ENCODE assay signal across 8 cellular contexts in the genomic region with DNA sequence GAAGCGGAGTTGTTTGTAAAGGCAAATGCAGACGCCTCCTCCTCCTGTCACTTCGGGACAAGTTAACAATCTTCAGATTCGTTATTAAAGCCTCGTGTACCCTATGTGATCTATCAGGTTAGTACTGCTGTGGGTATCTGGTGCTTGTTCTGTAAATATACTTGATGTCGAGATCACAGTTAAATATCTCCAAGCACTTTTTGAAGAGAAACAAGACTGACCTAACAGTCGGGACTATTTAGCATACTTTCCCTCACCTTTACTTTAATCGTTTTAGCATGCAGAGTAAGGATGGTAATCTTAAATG. TPM values are rescaled to one million over a fixed set of nuclear protein-coding genes. Genes with fewer than 3 reads are reported as not detected.
DNase-seq lines count a peak whose midpoint lies in the region; ATAC-seq, FAIRE-seq and TF ChIP-seq lines count a peak whose summit lies in the region.

No MANE protein-coding gene starts in this region.

- H3K36me3 ChIP-seq in kidney (ENCODE audit: control insufficient read depth in 1 of 2, insufficient read depth in 2 of 2, low read length in 2 of 2), result peaks cover 0 to 2% of the 10 kb centered on the region in 2 donors

- H3K9me3 ChIP-seq in kidney (ENCODE audit: control insufficient read depth in 1 of 2, low read length in 2 of 2), result no peaks in the 10 kb centered on the region

- no peak for ATAC-seq in activated T-helper 17 cell treated with anti-CD3 and anti-CD28 coated beads, Interleukin-2, amount 50 U/mL, for 72 hours (replicated peaks)
- no peak for ATAC-seq in activated CD4-positive, CD25-positive, alpha-beta regulatory T cell treated with anti-CD3 and anti-CD28 coated beads, Interleukin-2, amount 50 U/mL, for 24 hours

- H3K36me3 Mint-ChIP-seq in T-helper 2 cell treated with Interferon-gamma antibody and Interleukin-4, amounts not matched to agents 5 μg/mL and 100 μg/mL, for 36 hours (ENCODE audit: low read depth), result peaks cover 16% of the 10 kb centered on the region
- H3K36me3 Mint-ChIP-seq in activated T-helper 17 cell treated with anti-CD3 and anti-CD28 coated beads, Interleukin-2, amount 50 U/mL, for 72 hours (ENCODE audit: low read depth), result peaks cover 25% of the 10 kb centered on the region

- FAIRE-seq in kidney (lab: Jason Lieb, UNC), result no peak

- intact Hi-C loops in kidney (cut with DNase I), result no loop called here

- H3K4me1 Mint-ChIP-seq in T-helper 2 cell treated with Interferon-gamma antibody and Interleukin-4, amounts not matched to agents 5 μg/mL and 100 μg/mL, for 36 hours (ENCODE audit: low read depth), result peaks cover 26% of the 10 kb centered on the region
- H3K4me1 Mint-ChIP-seq in activated T-helper 17 cell treated with anti-CD3 and anti-CD28 coated beads, Interleukin-2, amount 50 U/mL, for 72 hours, result peaks cover 14% of the 10 kb centered on the region

- H3K27me3 Mint-ChIP-seq in T-helper 2 cell treated with Interferon-gamma antibody and Interleukin-4, amounts not matched to agents 5 μg/mL and 100 μg/mL, for 36 hours (ENCODE audit: low read depth), result peaks cover 11% of the 10 kb centered on the region
- peaks cover 11% of the 10 kb centered on the region for H3K27me3 Mint-ChIP-seq in activated T-helper 17 cell treated with anti-CD3 and anti-CD28 coated beads, Interleukin-2, amount 50 U/mL, for 72 hours

- no peak for TF ChIP-seq CTCF in kidney (IDR thresholded peaks at IDR 0.05; ENCODE audit: borderline replicate concordance, extremely low read depth, insufficient read depth)

- peak overlapping the region; percentile 85 to 98 for H3K4me3 ChIP-seq in kidney (ENCODE audit: low read length in 2 of 2)

- peaks cover 2 to 9% of the 10 kb centered on the region in 2 donors for H3K4me1 ChIP-seq in kidney (ENCODE audit: control insufficient read depth in 1 of 2, insufficient read depth in 1 of 2, low read depth in 1 of 2, low read length in 2 of 2)

- H3K4me3 Mint-ChIP-seq in T-helper 2 cell treated with Interferon-gamma antibody and Interleukin-4, amounts not matched to agents 5 μg/mL and 100 μg/mL, for 36 hours, result peak overlapping the region; percentile 94
- H3K4me3 Mint-ChIP-seq in activated T-helper 17 cell treated with anti-CD3 and anti-CD28 coated beads, Interleukin-2, amount 50 U/mL, for 72 hours, result peak overlapping the region; percentile 94

- peak overlapping the region; percentile 76 to 83 for H3K27ac ChIP-seq in kidney (ENCODE audit: low read depth in 2 of 2, low read length in 2 of 2)

- H3K27ac Mint-ChIP-seq in T-helper 2 cell treated with Interferon-gamma antibody and Interleukin-4, amounts not matched to agents 5 μg/mL and 100 μg/mL, for 36 hours, result peak overlapping the region; percentile 98
- H3K27ac Mint-ChIP-seq in activated T-helper 17 cell treated with anti-CD3 and anti-CD28 coated beads, Interleukin-2, amount 50 U/mL, for 72 hours, result peak overlapping the region; percentile 95

- no peak for DNase-seq in T-helper 2 cell treated with Interferon-gamma antibody and Interleukin-4, amounts not matched to agents 5 μg/mL and 100 μg/mL, for 36 hours (ENCODE audit: low spot score)
- DNase-seq in T-helper 2 cell (no peak), kidney (no peak), superior temporal gyrus (ENCODE audit: extremely low spot score) (peak; percentile 46), GOT3 (lab: John Stamatoyannopoulos, UW) (no peak)
- no peak for DNase-seq in activated effector memory CD4-positive, alpha-beta T cell treated with Interleukin-2 at 50 U/mL for 16 hours

- peaks cover 10% of the 10 kb centered on the region for H3K9me3 Mint-ChIP-seq in T-helper 2 cell treated with Interferon-gamma antibody and Interleukin-4, amounts not matched to agents 5 μg/mL and 100 μg/mL, for 36 hours
- H3K9me3 Mint-ChIP-seq in activated T-helper 17 cell treated with anti-CD3 and anti-CD28 coated beads, Interleukin-2, amount 50 U/mL, for 72 hours, result no peaks in the 10 kb centered on the region

- peak overlapping the region; percentile 67 to 77 for H3K9ac ChIP-seq in kidney (ENCODE audit: low read length in 2 of 2)

RNA-seq across cellular contexts. Expression of gene KLHL20, which starts 0.7 kb away (rescaled TPM):
- 10 to 100 TPM; 12.5 to 16.1 TPM for total RNA-seq in activated T-helper 17 cell treated with anti-CD3 and anti-CD28 coated beads, Interleukin-2, amount 50 U/mL, for 72 hours
- total RNA-seq in kidney, result 23.5 TPM
- 6.2 TPM for polyA plus RNA-seq in kidney (ENCODE audit: insufficient read depth, low read depth, low replicate concordance)

RNA-seq across cellular contexts. Expression of gene ANKRD45, which starts 45.8 kb away (rescaled TPM):
- not detected for total RNA-seq in activated T-helper 17 cell treated with anti-CD3 and anti-CD28 coated beads, Interleukin-2, amount 50 U/mL, for 72 hours
- 7.7 TPM for total RNA-seq in kidney
- polyA plus RNA-seq in kidney (ENCODE audit: insufficient read depth, low read depth, low replicate concordance), result 1.2 TPM
